In the genomic region with DNA sequence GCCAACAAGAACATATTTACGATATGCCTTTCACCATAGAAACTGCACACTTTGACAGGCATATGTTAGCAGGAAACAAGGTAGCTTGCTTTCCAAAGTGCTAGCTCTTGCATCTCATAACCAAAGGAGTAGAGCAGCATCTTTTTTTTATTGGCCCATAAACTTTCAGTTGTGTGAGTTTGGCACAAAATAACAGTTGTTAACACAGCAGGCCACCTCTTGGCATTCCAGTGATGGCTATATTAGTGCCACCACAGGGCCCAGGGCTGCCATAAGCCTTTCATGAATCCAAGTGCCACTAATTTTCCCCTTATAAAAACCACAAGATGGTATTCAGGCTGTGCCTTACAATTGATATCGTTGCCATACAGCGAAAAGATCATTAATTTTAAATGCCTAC, we compare ENCODE assay signal across 25 cellular contexts.
"Had no signal": no experiment of that assay in that cellular context is flagged by ENCODE, and none has a peak within 500 bp of the region (broad histone marks: within the 10 kb centered on the region; RNA-seq: fewer than 3 reads in every experiment).

No MANE protein-coding gene starts in this region.

- H3K36me3 ChIP-seq: gastrocnemius medialis, heart left ventricle, neural progenitor cell, right lobe of liver, transverse colon, upper lobe of right lung, uterus had no signal

- H3K4me2 ChIP-seq: hepatocyte, neural progenitor cell had no signal

- DNase-seq: cortex of kidney; effector CD8-positive, alpha-beta T cell; endodermal cell; foreskin fibroblast; gastrocnemius medialis; heart left ventricle; kidney; mucosa of descending colon; naive B cell; right lobe of liver; small intestine; stimulated activated CD4-positive, alpha-beta T cell treated with anti-CD3 and anti-CD28 coated beads, Interleukin-15, amount 100 ng/mL, for 24 hours; stimulated activated CD4-positive, alpha-beta T cell treated with anti-CD3 and anti-CD28 coated beads, Interleukin-2, amount 100 ng/mL, for 48 hours; stimulated activated naive B cell treated with anti-CD40 and anti-IgM and Interleukin-4, amounts not matched to agents 10 μg/mL and 1 μg/mL and 100 μg/mL, for 72 hours; transverse colon; upper lobe of right lung; uterus had no signal

- H3K27me3 ChIP-seq: gastrocnemius medialis, heart left ventricle, neural progenitor cell, right lobe of liver, transverse colon, upper lobe of right lung, uterus had no signal

- H3K4me3 ChIP-seq: gastrocnemius medialis, heart left ventricle, hepatocyte, lung, mucosa of descending colon, neural progenitor cell, right lobe of liver, transverse colon, upper lobe of right lung, uterus had no signal

- H3K79me2 ChIP-seq: hepatocyte, parathyroid adenoma had no signal

- H3K4me1 ChIP-seq: gastrocnemius medialis, heart left ventricle, parathyroid adenoma, right lobe of liver, transverse colon, upper lobe of right lung, uterus had no signal

- ATAC-seq: esophagus mucosa; gastrocnemius medialis; heart left ventricle; left lobe of liver; mucosa of descending colon; natural killer cell treated with Interleukin-12 subunit alpha and Interleukin-12 subunit beta and Interleukin-15 and Interleukin-18, amount 100 ng/mL, for 72 hours; right lobe of liver; stimulated activated naive B cell treated with anti-CD40 and anti-IgM and Interleukin-4, amounts not matched to agents 10 μg/mL and 1 μg/mL and 100 μg/mL, for 72 hours; upper lobe of right lung had no signal

- H3K9me3 ChIP-seq: gastrocnemius medialis, heart left ventricle, mucosa of descending colon, right lobe of liver, transverse colon, upper lobe of right lung, uterus had no signal

- H3K9ac ChIP-seq: neural progenitor cell, parathyroid adenoma had no signal

- H3K27ac ChIP-seq: epithelial cell of prostate, gastrocnemius medialis, heart left ventricle, hepatocyte, neural progenitor cell, parathyroid adenoma, right lobe of liver, transverse colon, upper lobe of right lung, uterus had no signal
